ENCODE assay signal across 8 cellular contexts in genomic region chr3:8629151-8630021, GRCh38. TPM values are rescaled to one million over a fixed set of nuclear protein-coding genes. Genes with fewer than 3 reads are reported as not detected.
DNase-seq lines count a peak whose midpoint lies in the region; ATAC-seq, FAIRE-seq and TF ChIP-seq lines count a peak whose summit lies in the region.

No MANE protein-coding gene starts in this region.

- peak overlapping the region; percentile 79 for H3K27ac ChIP-seq in HCT116 (ENCODE audit: low read depth, low read length)
- H3K27ac ChIP-seq in PC-3 (ENCODE audit: low read length): peak overlapping the region; percentile 91
- no peak overlapping the region for H3K27ac ChIP-seq in body of pancreas
- H3K27ac ChIP-seq in upper lobe of right lung: no peak overlapping the region

- H2AFZ ChIP-seq in HCT116 (ENCODE audit: low read depth, low read length, poor library complexity, severe bottlenecking) (peak overlapping the region; percentile 24), PC-3 (ENCODE audit: low read length) (peak overlapping the region; percentile 69)

- POLR2A ChIA-PET in HCT116 (lab: Charles Lee) (interaction anchor here (0.8 to 1.1 kb wide), 2 partner anchors 31 to 185 kb away, joined by 3 read pairs; no protein-coding TSS in a partner anchor), PC-3 (lab: Charles Lee; ENCODE audit: unreplicated experiment) (no interaction called here)

- no peaks in the 10 kb centered on the region for H3F3A ChIP-seq in PC-3 (ENCODE audit: low read length, unreplicated experiment)

- TF ChIP-seq POLR2A in HCT116 (IDR thresholded peaks at IDR 0.05; ENCODE audit: borderline replicate concordance, extremely low read depth, insufficient read depth, insufficient read length) (no peak), body of pancreas (IDR thresholded peaks at IDR 0.05) (no peak)

- no peaks in the 10 kb centered on the region for H3K79me2 ChIP-seq in HCT116 (ENCODE audit: insufficient read depth, low read length)
- H3K79me2 ChIP-seq in PC-3 (ENCODE audit: low read length): no peaks in the 10 kb centered on the region

- TF ChIP-seq CTCF in HCT116 (IDR thresholded peaks at IDR 0.05 in 2 of 3, conservative IDR thresholded peaks at IDR 0.05 in 1 of 3; ENCODE audit: borderline replicate concordance in 1 of 3, insufficient read depth in 1 of 3, low read depth in 2 of 3, low read length in 2 of 3) (no peak), PC-3 (conservative IDR thresholded peaks at IDR 0.05; ENCODE audit: low read depth, low read length) (no peak), body of pancreas (IDR thresholded peaks at IDR 0.05) (no peak), mucosa of descending colon (IDR thresholded peaks at IDR 0.05) (no peak), upper lobe of right lung (IDR thresholded peaks at IDR 0.05) (no peak), D721Med (IDR thresholded peaks at IDR 0.05; ENCODE audit: insufficient read depth, missing control alignments) (no peak)

- H3K36me3 ChIP-seq in HCT116 (ENCODE audit: control insufficient read depth in 1 of 2, insufficient read depth in 2 of 2, low read length in 2 of 2): no peaks in the 10 kb centered on the region
- H3K36me3 ChIP-seq in PC-3 (ENCODE audit: low read depth, low read length): no peaks in the 10 kb centered on the region
- H3K36me3 ChIP-seq in body of pancreas (replicated peaks in 1 of 2; ENCODE audit: insufficient read depth in 1 of 2, low read depth in 2 of 2): no peaks in the 10 kb centered on the region
- no peaks in the 10 kb centered on the region for H3K36me3 ChIP-seq in mucosa of descending colon (ENCODE audit: low read depth)
- no peaks in the 10 kb centered on the region for H3K36me3 ChIP-seq in upper lobe of right lung

- H3K4me1 ChIP-seq in HCT116 (ENCODE audit: control insufficient read depth in 1 of 2, insufficient read depth in 2 of 2, low read length in 2 of 2) (peaks cover 33 to 85% of the 10 kb centered on the region in 2 experiments), PC-3 (ENCODE audit: insufficient read depth, low read length) (peaks cover 38% of the 10 kb centered on the region), body of pancreas (no peaks in the 10 kb centered on the region), mucosa of descending colon (ENCODE audit: low read depth) (no peaks in the 10 kb centered on the region), upper lobe of right lung (no peaks in the 10 kb centered on the region)

- CTCF ChIA-PET in HCT116 (lab: Charles Lee) (interaction anchor here (1.3 kb wide), 1 partner anchor 34 kb away, joined by 3 read pairs; no protein-coding TSS in a partner anchor), PC-3 (lab: Charles Lee) (no interaction called here)

- WGBS in body of pancreas, 2 donors: 67 to 76% methylated on average over 16 of the region's 16 CpGs

- no peak for TF ChIP-seq RAD21 in HCT116 (IDR thresholded peaks at IDR 0.05; ENCODE audit: low read depth)

- H3K9ac ChIP-seq in HCT116 (ENCODE audit: low read length) (peak overlapping the region; percentile 59), PC-3 (ENCODE audit: low read length) (peak overlapping the region; percentile 59)

- H3K9me3 ChIP-seq in HCT116 (ENCODE audit: control insufficient read depth in 1 of 2, insufficient read depth in 1 of 2, low read depth in 1 of 2, low read length in 2 of 2) (no peaks in the 10 kb centered on the region), PC-3 (ENCODE audit: low read length) (no peaks in the 10 kb centered on the region), body of pancreas (no peaks in the 10 kb centered on the region), mucosa of descending colon (no peaks in the 10 kb centered on the region), upper lobe of right lung (no peaks in the 10 kb centered on the region)

- RAD21 ChIA-PET in HCT116 (lab: Charles Lee; ENCODE audit: low non-redundant PET in 1 of 2, low total read pairs in 2 of 2, uncharacterized antibody in 2 of 2, unreplicated experiment in 2 of 2): no interaction called here

- H3K4me2 ChIP-seq in HCT116 (ENCODE audit: low read length) (peak overlapping the region; percentile 84), PC-3 (ENCODE audit: low read length) (peak overlapping the region; percentile 43)

- H3K9me2 ChIP-seq in HCT116 (ENCODE audit: insufficient read depth): no peaks in the 10 kb centered on the region
- no peaks in the 10 kb centered on the region for H3K9me2 ChIP-seq in PC-3 (replicated peaks; ENCODE audit: low read length)

- DNase-seq in ELR (ENCODE audit: low read depth): peak; percentile 90
- DNase-seq in HCT116 (ENCODE audit: low read depth, low spot score): peak; percentile 90
- DNase-seq in PC-3: peak; percentile 97
- peak in 2 of 4 donors; percentile 30 to 38 for DNase-seq in body of pancreas
- DNase-seq in mucosa of descending colon: peak; percentile 73 to 86 (median 83)
- peak; percentile 87 for DNase-seq in upper lobe of right lung
- DNase-seq in D721Med (ENCODE audit: insufficient read length, low spot score): no peak
- DNase-seq in NCI-H1048 (lab: John Stamatoyannopoulos, UW): no peak

- FAIRE-seq in D721Med (lab: Jason Lieb, UNC): no peak

- no peaks in the 10 kb centered on the region for H4K20me1 ChIP-seq in HCT116 (ENCODE audit: insufficient read depth)
- no peaks in the 10 kb centered on the region for H4K20me1 ChIP-seq in PC-3 (ENCODE audit: low read length)

- H3K4me3 ChIP-seq in HCT116 (replicated peaks in 1 of 2; ENCODE audit: low read depth in 1 of 2, low read length in 2 of 2) (peak overlapping the region; percentile 0 to 52; a peak in 2 of 4 replicates), PC-3 (ENCODE audit: low read length) (no peak overlapping the region), body of pancreas (no peak overlapping the region), mucosa of descending colon (no peak overlapping the region), upper lobe of right lung (no peak overlapping the region)

- peak; percentile 90 for ATAC-seq in HCT116
- ATAC-seq in PC-3: peak; percentile 92
- peak; percentile 52 for ATAC-seq in body of pancreas
- ATAC-seq in mucosa of descending colon: peak; percentile 99
- peak; percentile 92 for ATAC-seq in upper lobe of right lung

- intact Hi-C loops in HCT116 (cut with micrococcal nuclease) (no loop called here), PC-3 (cut with micrococcal nuclease) (loop anchor here (1.0 to 10.0 kb wide), 3 partner anchors 112 to 305 kb away; no protein-coding TSS in a partner anchor), body of pancreas (cut with DNase I) (loop anchor here (5.0 kb wide), 1 partner anchor 192 kb away; no protein-coding TSS in a partner anchor), mucosa of descending colon (cut with DNase I, micrococcal nuclease) (no loop called here), upper lobe of right lung (cut with DNase I) (no loop called here)

- BruUV-seq in HCT116 (replicated peaks; lab: Mats Ljungman, UMichigan): no TSS peak
- TSS peak; percentile 87 for BruUV-seq in PC-3 (replicated peaks; lab: Mats Ljungman, UMichigan)

- H3K27me3 ChIP-seq in HCT116 (ENCODE audit: insufficient read depth, low read length): no peaks in the 10 kb centered on the region
- no peaks in the 10 kb centered on the region for H3K27me3 ChIP-seq in PC-3 (ENCODE audit: low read length)
- no peaks in the 10 kb centered on the region for H3K27me3 ChIP-seq in body of pancreas
- no peaks in the 10 kb centered on the region for H3K27me3 ChIP-seq in upper lobe of right lung

TF ChIP-seq in HCT116, 20 proteins besides CTCF, POLR2A, EP300 and RAD21:
- no peak for TF ChIP-seq FOSL1 (IDR thresholded peaks at IDR 0.05; ENCODE audit: low read depth)
- peak; percentile 80 for TF ChIP-seq ZBTB33 (IDR thresholded peaks at IDR 0.05; ENCODE audit: extremely low read depth, insufficient replicate concordance, low read length)
- no peak for TF ChIP-seq EGR1 (IDR thresholded peaks at IDR 0.05; ENCODE audit: low read depth)
- peak; percentile 80 for TF ChIP-seq POLR2AphosphoS5 (IDR thresholded peaks at IDR 0.05; ENCODE audit: low read depth, low read length)
- peak; percentile 69 for TF ChIP-seq TCF7L2 (IDR thresholded peaks at IDR 0.05; ENCODE audit: borderline replicate concordance, extremely low read depth, insufficient read depth, insufficient read length)
- peak; percentile 81 for TF ChIP-seq YY1 (IDR thresholded peaks at IDR 0.05; ENCODE audit: extremely low read depth, insufficient replicate concordance, low read depth, low read length)

RNA-seq across cellular contexts. Expression of gene SSUH2, which starts 15.2 kb away (rescaled TPM):
- total RNA-seq in HCT116 (2021; ENCODE audit: unreplicated experiment) (0.76 TPM), PC-3 (2014; rRNA removed) (0.44 TPM in 1 of 2 replicates, not detected in the other), body of pancreas (under 1 TPM; 0.26 to 0.33 TPM), mucosa of descending colon (1 to 10 TPM; 3.7 to 5.3 (median 4.5) TPM), upper lobe of right lung (not detected)
- polyA plus RNA-seq in HCT116 (2012): 0.32 and 0.44 TPM in 2 replicates

Comparison
In these comparisons a context has a peak if more than half of its experiments do, and no peak if none do; other contexts are left out.
1. DNase-seq: peak in ELR (single experiment), HCT116 (single experiment), PC-3 (single experiment), mucosa of descending colon (3 of 3) and upper lobe of right lung (single experiment); none in D721Med (single experiment) and NCI-H1048 (single experiment).
2. H3K27ac ChIP-seq: peak in HCT116 (single experiment) and PC-3 (single experiment); none in body of pancreas (0 of 4) and upper lobe of right lung (single experiment).
3. H3K4me3 ChIP-seq: peak in HCT116 (2 of 2); none in PC-3 (single experiment), body of pancreas (0 of 2), mucosa of descending colon (single experiment) and upper lobe of right lung (single experiment).
4. intact Hi-C loops: an anchor here in PC-3 (1.0 to 10.0 kb wide) and body of pancreas (5.0 kb wide); none called in HCT116, mucosa of descending colon and upper lobe of right lung.
5. Peak in every context shown above with its lines, with median percentiles within 50 percentile points of each other: ATAC-seq.